In genomic region chr7:149680316-149681025, GRCh38 we compare ENCODE assay signal across 19 cellular contexts.
"Had no signal": no experiment of that assay in that cellular context is flagged by ENCODE, and none has a peak within 500 bp of the region (broad histone marks: within the 10 kb centered on the region; RNA-seq: fewer than 3 reads in every experiment).

No MANE protein-coding gene starts in this region.

- H3K4me3 Mint-ChIP-seq: activated T-helper 1 cell treated with anti-CD3 and anti-CD28 coated beads, Interleukin-12 subunit alpha, Interleukin-12 subunit beta, Interleukin-2, Interleukin-4 antibody, amounts not matched to agents 30 ng/mL and 10 ng/mL and 1 ng/mL, durations not matched to agents 14 hours and 24 hours and 36 hours; mesothelial cell of epicardium; nephron had no signal

- H3K36me3 Mint-ChIP-seq: mesothelial cell of epicardium had no signal

- H3K9me3 Mint-ChIP-seq: activated T-helper 1 cell treated with anti-CD3 and anti-CD28 coated beads, Interleukin-12 subunit alpha, Interleukin-12 subunit beta, Interleukin-2, Interleukin-4 antibody, amounts not matched to agents 30 ng/mL and 10 ng/mL and 1 ng/mL, durations not matched to agents 14 hours and 24 hours and 36 hours had no signal

- DNase-seq: activated CD4-positive, alpha-beta T cell treated with anti-CD3 and anti-CD28 coated beads, Interleukin-2, amount 50 U/mL, for 48 hours; activated gamma-delta T cell treated with Interleukin-2 at 50 U/mL for 16 hours; amniotic stem cell; body of pancreas; caudate nucleus; hippocampal formation; posterior cingulate gyrus; stimulated activated CD4-positive, alpha-beta T cell treated with anti-CD3 and anti-CD28 coated beads, Interleukin-12 subunit alpha, Interleukin-12 subunit beta, amount 100 ng/mL, for 4 hours; stimulated activated CD4-positive, alpha-beta T cell treated with anti-CD3 and anti-CD28 coated beads, Interleukin-1b, Interleukin-23, amount 100 ng/mL, for 48 hours; stimulated activated CD8-positive, alpha-beta memory T cell treated with anti-CD3 and anti-CD28 coated beads, Interleukin-4, amount 100 ng/mL, for 48 hours; stimulated activated naive CD4-positive, alpha-beta T cell treated with Interleukin-2 at 50 U/mL for 16 hours; transverse colon; uterus had no signal

- H3K4me3 ChIP-seq: body of pancreas, coronary artery, lung, transverse colon, uterus had no signal

- H3K4me1 Mint-ChIP-seq: mesothelial cell of epicardium, nephron had no signal

- H3K27ac Mint-ChIP-seq: activated naive CD4-positive, alpha-beta T cell treated with anti-CD3 and anti-CD28 coated beads, Interleukin-2, amount 50 U/mL, for 72 hours; activated T-helper 1 cell treated with anti-CD3 and anti-CD28 coated beads, Interleukin-12 subunit alpha, Interleukin-12 subunit beta, Interleukin-2, Interleukin-4 antibody, amounts not matched to agents 30 ng/mL and 10 ng/mL and 1 ng/mL, durations not matched to agents 14 hours and 24 hours and 36 hours; mesothelial cell of epicardium; nephron had no signal
